Comparison of ENCODE assay signal across 8 cellular contexts in the genomic region with DNA sequence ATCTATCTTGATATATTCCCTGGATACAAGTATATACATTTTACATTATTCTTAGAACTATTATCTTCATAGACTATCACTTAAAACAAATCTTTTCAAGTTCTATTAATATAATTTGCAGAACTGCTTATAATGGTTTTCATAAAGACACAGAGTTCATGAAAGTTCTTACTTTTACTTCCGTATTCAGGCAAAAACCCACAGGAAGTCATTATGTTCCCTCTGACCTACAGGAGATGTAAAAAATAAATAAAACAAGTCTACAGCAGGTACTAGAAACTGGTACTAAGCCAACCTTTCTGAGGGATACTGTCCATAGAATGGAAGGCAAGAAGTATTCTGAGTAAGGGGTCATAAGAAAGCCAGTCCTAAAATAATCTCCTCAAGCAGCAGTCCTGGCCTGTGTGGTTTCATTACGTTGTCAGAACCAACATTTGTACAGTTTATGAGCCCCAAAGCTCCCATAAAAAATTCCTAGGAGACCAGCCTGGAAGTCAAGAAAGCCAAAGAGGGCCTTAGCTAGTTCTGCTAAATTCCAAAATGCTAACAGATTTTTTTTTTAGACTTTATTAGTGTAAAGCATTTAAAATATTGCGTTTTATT.
DNase-seq lines count a peak whose midpoint lies in the region; ATAC-seq and TF ChIP-seq lines count a peak whose summit lies in the region.

No MANE protein-coding gene starts in this region.

- WGBS in GM23248 (ENCODE audit: low coverage in 1 of 2, low lambda C conversion rate in 2 of 2, missing lambda C conversion rate in 2 of 2), 2 experiments = 74 to 79% methylated on average over 3 of the region's 3 CpGs

- H3K27ac Mint-ChIP-seq in osteocyte (ENCODE audit: unreplicated experiment) = peak overlapping the region; percentile 57

- ATAC-seq in GM18868 (IDR thresholded peaks at IDR 0.05; ENCODE audit: unreplicated experiment) = peak; percentile 90
- ATAC-seq in HG02763 (IDR thresholded peaks at IDR 0.05; ENCODE audit: unreplicated experiment) = peak; percentile 54

- no peaks in the 10 kb centered on the region for H3F3A ChIP-seq in GM23248 (ENCODE audit: insufficient read depth)

- no peaks in the 10 kb centered on the region for H3K9me3 ChIP-seq in MG63
- no peaks in the 10 kb centered on the region for H3K9me3 ChIP-seq in GM23248 (ENCODE audit: low read depth)

- no peak overlapping the region for H3K4me3 Mint-ChIP-seq in osteocyte (ENCODE audit: unreplicated experiment)

- H3K9me2 ChIP-seq in GM23248 (ENCODE audit: insufficient read depth) = no peaks in the 10 kb centered on the region

- 0 out of 2 replicates have a peak, but pooled peaks cover 7% of the 10 kb centered on the region for H4K20me1 ChIP-seq in GM23248 (ENCODE audit: insufficient read depth)

- H2AFZ ChIP-seq in GM23248 = no peak overlapping the region

- H3K36me3 Mint-ChIP-seq in osteocyte (ENCODE audit: unreplicated experiment) = peaks cover 10% of the 10 kb centered on the region

- H3K27ac ChIP-seq in GM23248 = no peak overlapping the region

- H3K79me2 ChIP-seq in GM23248 (ENCODE audit: insufficient read depth) = peaks cover 100% of the 10 kb centered on the region

- H3K36me3 ChIP-seq in MG63 (no peaks in the 10 kb centered on the region), GM23248 (ENCODE audit: low read depth) (no peaks in the 10 kb centered on the region; the same call in 1 of the 2 replicates)

- in situ Hi-C loops in GM23248 (cut with MboI) = no loop called here

- H3K9ac ChIP-seq in GM23248 = no peak overlapping the region

- TF ChIP-seq CTCF in osteocyte (IDR thresholded peaks at IDR 0.05) = no peak
- TF ChIP-seq CTCF in GM10266 (IDR thresholded peaks at IDR 0.05; ENCODE audit: control insufficient read depth, insufficient read depth, low read depth, missing control alignments) = no peak

- H3K9me3 Mint-ChIP-seq in osteocyte (ENCODE audit: unreplicated experiment) = no peaks in the 10 kb centered on the region

- H3K4me1 ChIP-seq in GM23248 (ENCODE audit: insufficient read depth) = 0 out of 2 replicates have a peak, but pooled peaks cover 4% of the 10 kb centered on the region

- DNase-seq in NOMO-1 treated with dmso at 0.1 percent for 144 hours (lab: John Stamatoyannopoulos, UW; ENCODE audit: unreplicated experiment) (peak; percentile 40), osteocyte (ENCODE audit: extremely low spot score, unreplicated experiment) (no peak), MG63 (no peak), GM23248 (no peak), GM10266 (ENCODE audit: extremely low spot score) (no peak), NCI-H1417 (lab: John Stamatoyannopoulos, UW) (no peak)

- no peaks in the 10 kb centered on the region for H3K27me3 ChIP-seq in MG63
- no peaks in the 10 kb centered on the region for H3K27me3 ChIP-seq in GM23248 (replicated peaks; ENCODE audit: insufficient read depth)

- no peak overlapping the region for H3K4me2 ChIP-seq in GM23248 (ENCODE audit: unreplicated experiment)

- H3K4me3 ChIP-seq in MG63 = no peak overlapping the region
- H3K4me3 ChIP-seq in GM23248 = no peak overlapping the region

- H3K4me1 Mint-ChIP-seq in osteocyte (ENCODE audit: unreplicated experiment) = peaks cover 24% of the 10 kb centered on the region

- no peaks in the 10 kb centered on the region for H3K27me3 Mint-ChIP-seq in osteocyte (ENCODE audit: unreplicated experiment)
